In genomic region chr2:133495226-133495625, GRCh38 we compare ENCODE assay signal across 14 cellular contexts.
"Had no signal": no experiment of that assay in that cellular context is flagged by ENCODE, and none has a peak within 500 bp of the region (broad histone marks: within the 10 kb centered on the region; RNA-seq: fewer than 3 reads in every experiment).

No MANE protein-coding gene starts in this region.

- H3K4me3 ChIP-seq: sigmoid colon had no signal

- H3K27ac ChIP-seq: sigmoid colon had no signal

- DNase-seq: activated CD4-positive, alpha-beta memory T cell treated with anti-CD3 and anti-CD28 coated beads, Interleukin-2, amount 10 ng/mL, durations not matched to agents 7 days and 5 days; activated CD8-positive, alpha-beta memory T cell treated with anti-CD3 and anti-CD28 coated beads, Interleukin-2, amount 50 U/mL, for 4 hours; aorta; effector CD4-positive, alpha-beta T cell; left cardiac atrium; posterior cingulate gyrus; sigmoid colon; stimulated activated CD4-positive, alpha-beta T cell treated with anti-CD3 and anti-CD28 coated beads, Interleukin-12 subunit alpha, Interleukin-12 subunit beta, amount 100 ng/mL, for 4 hours; stimulated activated naive CD4-positive, alpha-beta T cell; T-cell; T1000 had no signal

- H3K9me3 ChIP-seq: sigmoid colon had no signal

- H3K27ac Mint-ChIP-seq: activated CD4-positive, alpha-beta memory T cell treated with anti-CD3 and anti-CD28 coated beads, Interleukin-2, amount 10 ng/mL, durations not matched to agents 7 days and 5 days; T-cell had no signal

- FAIRE-seq: colon, endothelial cell of umbilical vein, frontal cortex had no signal

- H3K36me3 ChIP-seq: sigmoid colon had no signal

- H3K27me3 ChIP-seq: sigmoid colon had no signal

- ATAC-seq: T-cell had no signal

- H3K9me3 Mint-ChIP-seq: T-cell had no signal

- H3K36me3 Mint-ChIP-seq: T-cell had no signal

- H3K4me1 ChIP-seq: sigmoid colon had no signal
